Comparison of ENCODE assay signal across 31 cellular contexts in genomic region chr22:21933413-21933812, GRCh38.
"Had no signal": no experiment of that assay in that cellular context is flagged by ENCODE, and none has a peak within 500 bp of the region (broad histone marks: within the 10 kb centered on the region; RNA-seq: fewer than 3 reads in every experiment).

No MANE protein-coding gene starts in this region.

- H3K4me3 ChIP-seq: adrenal gland, SJCRH30, SK-N-MC had no signal

- H3K9me3 Mint-ChIP-seq: activated CD4-positive, alpha-beta T cell treated with anti-CD3 and anti-CD28 coated beads, Interleukin-2, amount 10 ng/mL, durations not matched to agents 7 days and 5 days; activated naive CD4-positive, alpha-beta T cell treated with anti-CD3 and anti-CD28 coated beads for 36 hours; activated naive CD4-positive, alpha-beta T cell treated with anti-CD3 and anti-CD28 coated beads, Interleukin-2, amount 50 U/mL, for 72 hours; activated T-cell treated with anti-CD3 and anti-CD28 coated beads, Interleukin-2, amount 50 U/mL, for 4 hours; activated T-helper 1 cell treated with anti-CD3 and anti-CD28 coated beads, Interleukin-12 subunit alpha, Interleukin-12 subunit beta, Interleukin-2, Interleukin-4 antibody, amounts not matched to agents 30 ng/mL and 10 ng/mL and 1 ng/mL, durations not matched to agents 14 hours and 24 hours and 36 hours; T-helper 2 cell treated with Interferon-gamma antibody and Interleukin-4, amounts not matched to agents 5 μg/mL and 100 μg/mL, for 36 hours; WTC11 had no signal

- DNase-seq: activated CD4-positive, alpha-beta T cell treated with anti-CD3 and anti-CD28 coated beads for 36 hours; activated CD4-positive, alpha-beta T cell treated with anti-CD3 and anti-CD28 coated beads, Interleukin-2, amount 10 ng/mL, durations not matched to agents 7 days and 5 days; activated CD4-positive, alpha-beta T cell treated with anti-CD3 and anti-CD28 coated beads, Interleukin-2, amount 50 U/mL, for 48 hours; activated CD8-positive, alpha-beta memory T cell treated with anti-CD3 and anti-CD28 coated beads, Interleukin-2, amount 50 U/mL, for 4 hours; activated CD8-positive, alpha-beta T cell treated with anti-CD3 and anti-CD28 coated beads, Interleukin-2, amount 10 ng/mL, durations not matched to agents 7 days and 5 days; activated gamma-delta T cell treated with Interleukin-2 at 50 U/mL for 16 hours; activated naive CD4-positive, alpha-beta T cell treated with anti-CD3 and anti-CD28 coated beads for 36 hours; activated T-cell treated with anti-CD3 and anti-CD28 coated beads for 4 hours; activated T-cell treated with anti-CD3 and anti-CD28 coated beads, Interleukin-2, amount 50 U/mL, for 4 hours; adrenal gland; NCI-H1092 treated with DMSO at 0.1 percent for 48 hours; NCI-H1417; NCI-H146; NCI-H187; NCI-H2081; NCI-H2171 treated with DMSO at 0.1 percent for 48 hours; NCI-H226; NCI-H446 treated with DMSO at 0.1 percent for 48 hours; NCI-H524 treated with DMSO at 0.1 percent for 48 hours; SHP77; SJCRH30 had no signal

- ATAC-seq: activated CD4-positive, alpha-beta T cell treated with anti-CD3 and anti-CD28 coated beads for 36 hours; activated CD4-positive, CD25-positive, alpha-beta regulatory T cell treated with anti-CD3 and anti-CD28 coated beads, Interleukin-2, amount 50 U/mL, for 24 hours; activated CD8-positive, alpha-beta T cell treated with anti-CD3 and anti-CD28 coated beads, Interleukin-2, amount 10 ng/mL, durations not matched to agents 7 days and 5 days; activated naive CD4-positive, alpha-beta T cell treated with anti-CD3 and anti-CD28 coated beads, Interleukin-2, amount 50 U/mL, for 72 hours; activated T-cell treated with anti-CD3 and anti-CD28 coated beads, Interleukin-2, amount 50 U/mL, for 4 hours; Panc1; WTC11 had no signal

- H3K36me3 Mint-ChIP-seq: activated naive CD4-positive, alpha-beta T cell treated with anti-CD3 and anti-CD28 coated beads, Interleukin-2, amount 50 U/mL, for 72 hours had no signal

- H3K27me3 Mint-ChIP-seq: activated CD4-positive, alpha-beta T cell treated with anti-CD3 and anti-CD28 coated beads for 36 hours; activated CD4-positive, alpha-beta T cell treated with anti-CD3 and anti-CD28 coated beads, Interleukin-2, amount 10 ng/mL, durations not matched to agents 7 days and 5 days; brain had no signal

- H3K27ac ChIP-seq: adrenal gland, SJCRH30, SK-N-MC had no signal

- H3K27me3 ChIP-seq: adrenal gland, SJCRH30 had no signal

- H3K9me3 ChIP-seq: adrenal gland, SJCRH30 had no signal

- H3K4me3 Mint-ChIP-seq: activated CD4-positive, alpha-beta T cell treated with anti-CD3 and anti-CD28 coated beads for 36 hours; activated CD4-positive, alpha-beta T cell treated with anti-CD3 and anti-CD28 coated beads, Interleukin-2, amount 10 ng/mL, durations not matched to agents 7 days and 5 days; activated CD8-positive, alpha-beta T cell treated with anti-CD3 and anti-CD28 coated beads, Interleukin-2, amount 10 ng/mL, durations not matched to agents 7 days and 5 days; activated naive CD4-positive, alpha-beta T cell treated with anti-CD3 and anti-CD28 coated beads for 36 hours; activated T-cell treated with anti-CD3 and anti-CD28 coated beads, Interleukin-2, amount 50 U/mL, for 4 hours; activated T-helper 1 cell treated with anti-CD3 and anti-CD28 coated beads, Interleukin-12 subunit alpha, Interleukin-12 subunit beta, Interleukin-2, Interleukin-4 antibody, amounts not matched to agents 30 ng/mL and 10 ng/mL and 1 ng/mL, durations not matched to agents 14 hours and 24 hours and 36 hours; brain; T-helper 2 cell treated with Interferon-gamma antibody and Interleukin-4, amounts not matched to agents 5 μg/mL and 100 μg/mL, for 36 hours; WTC11 had no signal

- H3K27ac Mint-ChIP-seq: activated CD4-positive, alpha-beta T cell treated with anti-CD3 and anti-CD28 coated beads for 36 hours; activated CD4-positive, alpha-beta T cell treated with anti-CD3 and anti-CD28 coated beads, Interleukin-2, amount 10 ng/mL, durations not matched to agents 7 days and 5 days; activated CD8-positive, alpha-beta T cell treated with anti-CD3 and anti-CD28 coated beads, Interleukin-2, amount 10 ng/mL, durations not matched to agents 7 days and 5 days; activated naive CD4-positive, alpha-beta T cell treated with anti-CD3 and anti-CD28 coated beads for 36 hours; activated naive CD4-positive, alpha-beta T cell treated with anti-CD3 and anti-CD28 coated beads, Interleukin-2, amount 50 U/mL, for 72 hours; activated T-helper 1 cell treated with anti-CD3 and anti-CD28 coated beads, Interleukin-12 subunit alpha, Interleukin-12 subunit beta, Interleukin-2, Interleukin-4 antibody, amounts not matched to agents 30 ng/mL and 10 ng/mL and 1 ng/mL, durations not matched to agents 14 hours and 24 hours and 36 hours; T-helper 2 cell treated with Interferon-gamma antibody and Interleukin-4, amounts not matched to agents 5 μg/mL and 100 μg/mL, for 36 hours; WTC11 had no signal

- FAIRE-seq: bronchial epithelial cell, TTC549 had no signal
